In genomic region chr1:15152318-15153183, GRCh38 we compare ENCODE assay signal across 7 cellular contexts. TPM values are rescaled to one million over a fixed set of nuclear protein-coding genes. Genes with fewer than 3 reads are reported as not detected.
A peak's percentile ranks its signal among the peaks of the same experiment; 100 is the strongest.
DNase-seq lines count a peak whose midpoint lies in the region; ATAC-seq and TF ChIP-seq lines count a peak whose summit lies in the region.

No MANE protein-coding gene starts in this region.

- TF ChIP-seq CTCF in lung (IDR thresholded peaks at IDR 0.05; ENCODE audit: control extremely low read depth, extremely low read depth) = peak; percentile 58

- no peaks in the 10 kb centered on the region for H3K36me3 ChIP-seq in lung (ENCODE audit: control insufficient read depth in 2 of 2, insufficient read depth in 2 of 2, low read length in 2 of 2)
- no peaks in the 10 kb centered on the region for H3K36me3 ChIP-seq in subcutaneous abdominal adipose tissue (ENCODE audit: control insufficient read depth in 5 of 5, insufficient read depth in 5 of 5, low read length in 5 of 5)

- H3K27me3 ChIP-seq in lung (ENCODE audit: control insufficient read depth, insufficient read depth) = no peaks in the 10 kb centered on the region
- H3K27me3 ChIP-seq in subcutaneous abdominal adipose tissue (ENCODE audit: control insufficient read depth in 5 of 5, insufficient read depth in 4 of 5, low read length in 5 of 5) = peaks cover 0 to 30% (median 12%) of the 10 kb centered on the region in 5 donors

- DNase-seq in GM03348 (ENCODE audit: low spot score) = peak; percentile 91
- DNase-seq in NCI-H1105 (lab: John Stamatoyannopoulos, UW) = peak; percentile 82
- no peak for DNase-seq in T-helper 17 cell
- DNase-seq in epidermal melanocyte (ENCODE audit: insufficient read length, low spot score) = peak; percentile 80
- peak; percentile 83 for DNase-seq in lung (ENCODE audit: low spot score)

- H3K27ac ChIP-seq in lung (ENCODE audit: low read depth in 1 of 2, low read length in 1 of 2) (peak overlapping the region; percentile 4 to 91), subcutaneous abdominal adipose tissue (ENCODE audit: low read depth, low read length) (peak overlapping the region; percentile 23)

- WGBS in lung, 2 donors = 1% methylated on average over 58 to 61 of the region's 61 CpGs

- peaks cover 63% of the 10 kb centered on the region for H3K27me3 Mint-ChIP-seq in T-helper 17 cell

- peaks cover 0 to 19% of the 10 kb centered on the region in 2 donors for H3K4me1 ChIP-seq in lung (ENCODE audit: control insufficient read depth in 2 of 2, insufficient read depth in 2 of 2, low read length in 2 of 2)
- peaks cover 0 to 48% (median 31%) of the 10 kb centered on the region in 5 donors for H3K4me1 ChIP-seq in subcutaneous abdominal adipose tissue (ENCODE audit: control insufficient read depth in 5 of 5, insufficient read depth in 5 of 5, low read length in 5 of 5)

- H3K4me3 Mint-ChIP-seq in T-helper 17 cell = peak overlapping the region; percentile 74

- peak overlapping the region in 4 of 5 donors; percentile 27 to 59 (median 56) for H3K9ac ChIP-seq in subcutaneous abdominal adipose tissue (ENCODE audit: low read length in 5 of 5)

- ATAC-seq in T-helper 17 cell = no peak
- peak; percentile 25 for ATAC-seq in lung (ENCODE audit: insufficient read depth, low FRiP score)
- ATAC-seq in HG03565 (IDR thresholded peaks at IDR 0.05; ENCODE audit: unreplicated experiment) = no peak

- no peak overlapping the region for H3K27ac Mint-ChIP-seq in T-helper 17 cell

- H3K4me3 ChIP-seq in lung (peak overlapping the region; percentile 69), subcutaneous abdominal adipose tissue (ENCODE audit: low read depth in 1 of 5, low read length in 5 of 5) (peak overlapping the region; percentile 45 to 74 (median 64))

- peaks cover 22% of the 10 kb centered on the region for H3K4me1 Mint-ChIP-seq in T-helper 17 cell

- no peaks in the 10 kb centered on the region for H3K36me3 Mint-ChIP-seq in T-helper 17 cell (ENCODE audit: low read depth)

- H3K9me3 ChIP-seq in T-helper 17 cell (ENCODE audit: control insufficient read depth, low read length, poor library complexity, severe bottlenecking) (no peaks in the 10 kb centered on the region), lung (ENCODE audit: control insufficient read depth in 2 of 2, insufficient read depth in 1 of 2, low read length in 1 of 2) (no peaks in the 10 kb centered on the region), subcutaneous abdominal adipose tissue (ENCODE audit: control insufficient read depth in 5 of 5, low read length in 5 of 5) (no peaks in the 10 kb centered on the region)

RNA-seq across cellular contexts. Expression of gene TMEM51, which starts 1.0 kb away (rescaled TPM):
- not detected for total RNA-seq in T-helper 17 cell
- 10 to 100 TPM in 1 of 2 donors, 1 to 10 TPM in 1; 7.7 to 15.1 TPM for total RNA-seq in lung
- polyA plus RNA-seq in lung = 10 to 100 TPM in 1 of 2 donors, 1 to 10 TPM in 1; 9.3 to 17.8 TPM

Comparison
In these comparisons a context has a peak if more than half of its experiments do, and no peak if none do; other contexts are left out.
1. DNase-seq: peak in GM03348 (single experiment), NCI-H1105 (single experiment), epidermal melanocyte (single experiment) and lung (single experiment); none in T-helper 17 cell (0 of 3).
2. RNA of gene TMEM51, which starts 1.0 kb away (total RNA-seq): 7.7 to 15.1 TPM in lung; not detected in T-helper 17 cell; every median in the first group is over 4 times any median in the second.